27 cellular contexts compared by ENCODE assay signal in genomic region chr4:17846256-17846655, GRCh38. TPM values are rescaled to one million over a fixed set of nuclear protein-coding genes. Genes with fewer than 3 reads are reported as not detected.
DNase-seq lines count a peak whose midpoint lies in the region; ATAC-seq and TF ChIP-seq lines count a peak whose summit lies in the region.
"Had no signal": no experiment of that assay in that cellular context is flagged by ENCODE, and none has a peak within 500 bp of the region (broad histone marks: within the 10 kb centered on the region; RNA-seq: fewer than 3 reads in every experiment).

No MANE protein-coding gene starts in this region.

- H4K20me1 ChIP-seq in DND-41 (ENCODE audit: insufficient read depth, low read length): 0 out of 2 replicates have a peak, but pooled peaks cover 3% of the 10 kb centered on the region

- H3K4ac ChIP-seq in mesenchymal stem cell (ENCODE audit: low read depth in 1 of 2, low read length in 2 of 2): no peak overlapping the region

- H3K27ac ChIP-seq in DND-41 (ENCODE audit: low read length) (no peak overlapping the region), mesenchymal stem cell (ENCODE audit: low read length, poor library complexity, severe bottlenecking) (no peak overlapping the region), uterus (no peak overlapping the region)
- H3K27ac ChIP-seq: heart right ventricle had no signal

- H2BK120ac ChIP-seq in mesenchymal stem cell (ENCODE audit: low read depth, low read length): no peak overlapping the region

- no peak overlapping the region for H3K4me3 ChIP-seq in DND-41 (ENCODE audit: low read depth in 1 of 2, low read length in 2 of 2)
- no peak overlapping the region for H3K4me3 ChIP-seq in epithelial cell of esophagus (ENCODE audit: low read length)
- no peak overlapping the region for H3K4me3 ChIP-seq in mesenchymal stem cell (ENCODE audit: insufficient read depth in 1 of 2, low read depth in 1 of 2, low read length in 2 of 2)
- no peak overlapping the region for H3K4me3 ChIP-seq in MG63
- H3K4me3 ChIP-seq in BE2C (ENCODE audit: low read depth, low read length): no peak overlapping the region
- no peak overlapping the region for H3K4me3 ChIP-seq in uterus
- H3K4me3 ChIP-seq: heart right ventricle, lung, mucosa of descending colon had no signal

- H2BK5ac ChIP-seq in mesenchymal stem cell (ENCODE audit: low read depth, low read length, poor library complexity, severe bottlenecking): no peak overlapping the region

- no peaks in the 10 kb centered on the region for H3K79me2 ChIP-seq in DND-41 (ENCODE audit: insufficient read depth, low read length)

- H3K4me2 ChIP-seq in DND-41 (ENCODE audit: insufficient read depth, low read length): no peak overlapping the region
- no peak overlapping the region for H3K4me2 ChIP-seq in mesenchymal stem cell (ENCODE audit: low read length, poor library complexity, severe bottlenecking)

- no peak overlapping the region for H2BK15ac ChIP-seq in mesenchymal stem cell (ENCODE audit: low read depth, poor library complexity, severe bottlenecking)

- H3K23ac ChIP-seq in mesenchymal stem cell (ENCODE audit: low read length in 2 of 2): no peak overlapping the region

- peaks cover 8% of the 10 kb centered on the region for H3K9me3 ChIP-seq in DND-41 (ENCODE audit: insufficient read depth, low read length, severe bottlenecking)
- no peaks in the 10 kb centered on the region for H3K9me3 ChIP-seq in mesenchymal stem cell (ENCODE audit: control insufficient read depth, low read length)
- H3K9me3 ChIP-seq in MG63: no peaks in the 10 kb centered on the region
- H3K9me3 ChIP-seq in BE2C: no peaks in the 10 kb centered on the region
- no peaks in the 10 kb centered on the region for H3K9me3 ChIP-seq in uterus
- H3K9me3 ChIP-seq: mucosa of descending colon had no signal

- no peaks in the 10 kb centered on the region for H3K79me1 ChIP-seq in mesenchymal stem cell (replicated peaks; ENCODE audit: low read length, poor library complexity, severe bottlenecking)

- H3K14ac ChIP-seq in mesenchymal stem cell (ENCODE audit: low read length in 2 of 2): no peak overlapping the region

- no peak overlapping the region for H2AK5ac ChIP-seq in mesenchymal stem cell (ENCODE audit: low read length, severe bottlenecking)

- TF ChIP-seq CTCF in DND-41 (IDR thresholded peaks at IDR 0.05; ENCODE audit: borderline replicate concordance, extremely low read depth, low read length, poor library complexity, severe bottlenecking) (no peak), epithelial cell of esophagus (IDR thresholded peaks at IDR 0.05; ENCODE audit: insufficient read depth, low read depth, low read length, missing control alignments) (no peak), BE2C (IDR thresholded peaks at IDR 0.05; ENCODE audit: low read depth, low read length) (no peak), uterus (IDR thresholded peaks at IDR 0.05) (no peak)

- H2AFZ ChIP-seq in DND-41 (ENCODE audit: low read depth, low read length) (no peak overlapping the region), mesenchymal stem cell (ENCODE audit: low read depth, low read length) (no peak overlapping the region)

- no peak overlapping the region for H3K9ac ChIP-seq in DND-41 (ENCODE audit: low read depth, low read length)
- no peak overlapping the region for H3K9ac ChIP-seq in mesenchymal stem cell (ENCODE audit: low read length)

- intact Hi-C loops in uterus (cut with DNase I; ENCODE audit: low total_unique reads): no loop called here

- DNase-seq in DND-41 (no peak), amniotic epithelial cell (ENCODE audit: low read depth) (peak; percentile 37), epithelial cell of esophagus (ENCODE audit: low read depth) (peak; percentile 58), mesenchymal stem cell (peak; percentile 24), NCI-H2171 (lab: John Stamatoyannopoulos, UW) (no peak), MG63 (no peak), BE2C (no peak), uterus (no peak)
- DNase-seq: activated CD4-positive, alpha-beta T cell treated with anti-CD3 and anti-CD28 coated beads, Interleukin-2, amount 50 U/mL, for 48 hours; activated CD4-positive, CD25-positive, alpha-beta regulatory T cell treated with anti-CD3 and anti-CD28 coated beads, Interleukin-2, amount 50 U/mL, for 72 hours; activated gamma-delta T cell treated with Interleukin-2 at 50 U/mL for 16 hours; activated naive CD8-positive, alpha-beta T cell treated with anti-CD3 and anti-CD28 coated beads, Interleukin-2, amount 10 ng/mL, durations not matched to agents 7 days and 5 days; activated T-cell treated with anti-CD3 and anti-CD28 coated beads, Interleukin-2, amount 50 U/mL, for 48 hours; CD4-positive, CD25-positive, alpha-beta regulatory T cell; DMS79 treated with DMSO at 0.1 percent for 48 hours; effector CD8-positive, alpha-beta T cell; GOT3; heart right ventricle; KG1; mucosa of descending colon; natural killer cell; NCI-H2029 treated with DMSO at 0.1 percent for 48 hours; NCI-H226; NCI-H69; SHP77 treated with DMSO at 0.1 percent for 48 hours had no signal

- H3K18ac ChIP-seq in mesenchymal stem cell (ENCODE audit: low read depth in 1 of 2, low read length in 2 of 2): no peak overlapping the region

- ATAC-seq in DND-41 (ENCODE audit: insufficient read depth, low read depth): 0 out of 3 replicates have a peak, but pooled peaks have one; percentile 9
- ATAC-seq: heart right ventricle; mucosa of descending colon; natural killer cell; stimulated activated memory B cell treated with anti-CD40 and anti-IgM and Interleukin-4, amounts not matched to agents 10 μg/mL and 1 μg/mL and 100 μg/mL, for 72 hours had no signal

- peaks cover 61% of the 10 kb centered on the region for H3K36me3 ChIP-seq in DND-41 (ENCODE audit: insufficient read depth, low read length)
- peaks cover 0 to 16% of the 10 kb centered on the region in 2 experiments for H3K36me3 ChIP-seq in mesenchymal stem cell (ENCODE audit: control insufficient read depth in 1 of 2, insufficient read depth in 2 of 2, low read depth in 1 of 2, low read length in 2 of 2)
- H3K36me3 ChIP-seq in MG63: peaks cover 49% of the 10 kb centered on the region
- peaks cover 54% of the 10 kb centered on the region for H3K36me3 ChIP-seq in BE2C
- no peaks in the 10 kb centered on the region for H3K36me3 ChIP-seq in uterus

- no peak for TF ChIP-seq POLR2A in uterus (IDR thresholded peaks at IDR 0.05)

- H4K91ac ChIP-seq in mesenchymal stem cell (ENCODE audit: low read length): no peak overlapping the region

- no peak overlapping the region for H4K8ac ChIP-seq in mesenchymal stem cell (ENCODE audit: low read length)

- no peak overlapping the region for H2BK12ac ChIP-seq in mesenchymal stem cell (ENCODE audit: low read length in 2 of 2)

- H3K4me1 ChIP-seq in DND-41 (ENCODE audit: insufficient read depth, low read length) (no peaks in the 10 kb centered on the region), mesenchymal stem cell (ENCODE audit: control insufficient read depth, insufficient read depth, low read depth, low read length) (no peaks in the 10 kb centered on the region), BE2C (no peaks in the 10 kb centered on the region), uterus (no peaks in the 10 kb centered on the region)
- H3K4me1 ChIP-seq: heart right ventricle had no signal

- WGBS in mesenchymal stem cell: 100% methylated on average over 1 of the region's 2 CpGs

- H3K27me3 ChIP-seq in DND-41 (ENCODE audit: insufficient read depth, low read length, poor library complexity) (no peaks in the 10 kb centered on the region), mesenchymal stem cell (ENCODE audit: control insufficient read depth in 1 of 2, insufficient read depth in 1 of 2, low read length in 2 of 2) (no peaks in the 10 kb centered on the region), MG63 (no peaks in the 10 kb centered on the region), BE2C (no peaks in the 10 kb centered on the region), uterus (no peaks in the 10 kb centered on the region)
- H3K27me3 ChIP-seq: heart right ventricle had no signal

RNA-seq across cellular contexts. Expression of gene NCAPG, which starts 35.5 kb away (rescaled TPM):
- polyA plus RNA-seq in mesenchymal stem cell (2013, experiment 1 of 2): 4.4 TPM
- 4.3 TPM for polyA plus RNA-seq in mesenchymal stem cell (2013, experiment 2 of 2)
- 28.2 and 75.4 TPM in 2 replicates for total RNA-seq in MG63 (2014; rRNA removed; shearing (Covaris generic); ENCODE audit: low replicate concordance)
- 2.8 TPM for polyA plus RNA-seq in BE2C (2012; ENCODE audit: insufficient read depth, insufficient read length, low read depth)
- total RNA-seq in uterus: 10 to 100 TPM in 1 of 4 donors, 1 to 10 TPM in 1, not detected in 2; 2.9 to 36.2 TPM

RNA-seq across cellular contexts. Expression of gene DCAF16, which starts 35.7 kb away (rescaled TPM):
- polyA plus RNA-seq in mesenchymal stem cell (2013, experiment 1 of 2): 16.9 TPM
- polyA plus RNA-seq in mesenchymal stem cell (2013, experiment 2 of 2): 16.4 TPM
- total RNA-seq in MG63 (2014; rRNA removed; shearing (Covaris generic); ENCODE audit: low replicate concordance): 10.8 and 17.7 TPM in 2 replicates
- polyA plus RNA-seq in BE2C (2012; ENCODE audit: insufficient read depth, insufficient read length, low read depth): 22.9 TPM
- 10 to 100 TPM; 25.6 to 65.9 (median 55.2) TPM for total RNA-seq in uterus

Comparison
In these comparisons a context has a peak if more than half of its experiments do, and no peak if none do; other contexts are left out.
1. DNase-seq: peak in amniotic epithelial cell (single experiment), epithelial cell of esophagus (single experiment) and mesenchymal stem cell (single experiment); none in DND-41 (single experiment), NCI-H2171 (single experiment), MG63 (single experiment), BE2C (single experiment) and uterus (0 of 2).